1 cellular context compared by ENCODE assay signal in genomic region chr1:199161766-199162303, GRCh38.
TF ChIP-seq lines count a peak whose summit lies in the region.

No MANE protein-coding gene starts in this region.

TF ChIP-seq in IMR-90, 13 proteins besides CTCF, POLR2A, EP300 and RAD21 (continued from another document):
- TF ChIP-seq CEBPB (IDR thresholded peaks at IDR 0.05; ENCODE audit: low read depth, low read length) (no peak), CHD1 (IDR thresholded peaks at IDR 0.05; ENCODE audit: low read depth, low read length) (no peak), ELK1 (IDR thresholded peaks at IDR 0.05; ENCODE audit: borderline replicate concordance, low read depth, low read length) (no peak), RCOR1 (IDR thresholded peaks at IDR 0.05; ENCODE audit: insufficient replicate concordance, low read length) (no peak), FOS (IDR thresholded peaks at IDR 0.05; ENCODE audit: low read depth, low read length) (no peak), RFX5 (IDR thresholded peaks at IDR 0.05; ENCODE audit: low read depth, low read length) (no peak), NFE2L2 (IDR thresholded peaks at IDR 0.05; ENCODE audit: low read depth, low read length) (no peak), MAFK (IDR thresholded peaks at IDR 0.05; ENCODE audit: low read depth, low read length) (no peak), MXI1 (IDR thresholded peaks at IDR 0.05; ENCODE audit: borderline replicate concordance, low read depth, low read length) (no peak), BHLHE40 (IDR thresholded peaks at IDR 0.05; ENCODE audit: low read depth, low read length) (no peak), MAZ (IDR thresholded peaks at IDR 0.05; ENCODE audit: borderline replicate concordance, low read depth, low read length) (no peak)
- TF ChIP-seq, protein P1, sequence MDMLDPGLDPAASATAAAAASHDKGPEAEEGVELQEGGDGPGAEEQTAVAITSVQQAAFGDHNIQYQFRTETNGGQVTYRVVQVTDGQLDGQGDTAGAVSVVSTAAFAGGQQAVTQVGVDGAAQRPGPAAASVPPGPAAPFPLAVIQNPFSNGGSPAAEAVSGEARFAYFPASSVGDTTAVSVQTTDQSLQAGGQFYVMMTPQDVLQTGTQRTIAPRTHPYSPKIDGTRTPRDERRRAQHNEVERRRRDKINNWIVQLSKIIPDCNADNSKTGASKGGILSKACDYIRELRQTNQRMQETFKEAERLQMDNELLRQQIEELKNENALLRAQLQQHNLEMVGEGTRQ (IDR thresholded peaks at IDR 0.05; ENCODE audit: low read depth, low read length), result no peak
TF ChIP-seq in IMR-90: peak in this region for 0.
